ENCODE assay signal across 9 cellular contexts in genomic region chr2:42917374-42918017, GRCh38.
DNase-seq lines count a peak whose midpoint lies in the region; ATAC-seq and TF ChIP-seq lines count a peak whose summit lies in the region.
"Had no signal": no experiment of that assay in that cellular context is flagged by ENCODE, and none has a peak within 500 bp of the region (broad histone marks: within the 10 kb centered on the region; RNA-seq: fewer than 3 reads in every experiment).

No MANE protein-coding gene starts in this region.

- ATAC-seq in HG03432 (IDR thresholded peaks at IDR 0.05; ENCODE audit: unreplicated experiment), result peak; percentile 51
- ATAC-seq in CD4-positive, alpha-beta T cell (ENCODE audit: poor library complexity), result no peak

- H3K9me3 Mint-ChIP-seq in CD4-positive, alpha-beta T cell, result no peaks in the 10 kb centered on the region

- no peak overlapping the region for H3K4me3 Mint-ChIP-seq in CD4-positive, alpha-beta T cell

- CTCF ChIA-PET in CD4-positive, alpha-beta T cell (lab: Charles Lee), result no interaction called here

- peak overlapping the region; percentile 41 for H3K4me3 ChIP-seq in AG10803 (ENCODE audit: low read length)
- H3K4me3 ChIP-seq in mucosa of rectum (ENCODE audit: low read length in 2 of 2), result no peak overlapping the region

- peaks cover 10 to 24% of the 10 kb centered on the region in 2 donors for H3K4me1 ChIP-seq in mucosa of rectum (ENCODE audit: control insufficient read depth in 2 of 2, insufficient read depth in 2 of 2, low read length in 2 of 2)

- peaks cover 6% of the 10 kb centered on the region for H3K4me1 Mint-ChIP-seq in CD4-positive, alpha-beta T cell (ENCODE audit: low read depth)

- intact Hi-C loops in CD4-positive, alpha-beta T cell (cut with DNase I, micrococcal nuclease), result no loop called here

- no peaks in the 10 kb centered on the region for H3K9me3 ChIP-seq in mucosa of rectum (ENCODE audit: control insufficient read depth in 2 of 2, low read length in 2 of 2)
- H3K9me3 ChIP-seq in CD4-positive, alpha-beta T cell (ENCODE audit: control insufficient read depth, low read length), result no peaks in the 10 kb centered on the region

- DNase-seq in AG10803 (ENCODE audit: low read depth) (peak; percentile 92), erythroblast (lab: John Stamatoyannopoulos, UW) (no peak), SIG-M5 treated with dmso at 0.1 percent for 504 hours (lab: John Stamatoyannopoulos, UW; ENCODE audit: unreplicated experiment) (no peak), NOMO-1 treated with dmso at 0.1 percent for 144 hours (lab: John Stamatoyannopoulos, UW; ENCODE audit: unreplicated experiment) (no peak), GM19240 (ENCODE audit: insufficient read length, low spot score) (no peak)
- no peak for DNase-seq in CD4-positive, alpha-beta T cell
- DNase-seq: NCI-H524 treated with DMSO at 0.1 percent for 48 hours had no signal

- peak overlapping the region; percentile 11 to 47 for H3K27ac ChIP-seq in mucosa of rectum (ENCODE audit: low read depth in 2 of 2, low read length in 2 of 2)
- no peak overlapping the region for H3K27ac ChIP-seq in CD4-positive, alpha-beta T cell (ENCODE audit: low read depth, low read length)

- no peaks in the 10 kb centered on the region for H3K27me3 ChIP-seq in mucosa of rectum (ENCODE audit: control insufficient read depth in 2 of 2, insufficient read depth in 2 of 2, low read length in 2 of 2)
- no peaks in the 10 kb centered on the region for H3K27me3 ChIP-seq in CD4-positive, alpha-beta T cell (ENCODE audit: control insufficient read depth, insufficient read depth, low read length)

- no peak overlapping the region for H3K9ac ChIP-seq in mucosa of rectum (ENCODE audit: low read depth in 1 of 2, low read length in 2 of 2)

- POLR2A ChIA-PET in CD4-positive, alpha-beta T cell (lab: Charles Lee), result no interaction called here

- TF ChIP-seq CTCF in AG10803 (conservative IDR thresholded peaks at IDR 0.05; ENCODE audit: low read length), result no peak
- TF ChIP-seq CTCF in CD4-positive, alpha-beta T cell (IDR thresholded peaks at IDR 0.05), result no peak

- no peaks in the 10 kb centered on the region for H3K27me3 Mint-ChIP-seq in CD4-positive, alpha-beta T cell

- H3K36me3 ChIP-seq in mucosa of rectum (ENCODE audit: control insufficient read depth in 2 of 2, insufficient read depth in 2 of 2, low read length in 2 of 2), result no peaks in the 10 kb centered on the region

- H3K36me3 Mint-ChIP-seq in CD4-positive, alpha-beta T cell (ENCODE audit: low read depth), result no peaks in the 10 kb centered on the region

- TF ChIP-seq POLR2A in erythroblast (IDR thresholded peaks at IDR 0.05; ENCODE audit: low read length), result peak; percentile 52

- no peak overlapping the region for H3K27ac Mint-ChIP-seq in CD4-positive, alpha-beta T cell
